In genomic region chr10:70114902-70115301, GRCh38 we compare ENCODE assay signal across 2 cellular contexts.
A peak's percentile ranks its signal among the peaks of the same experiment; 100 is the strongest.
TF ChIP-seq lines count a peak whose summit lies in the region.

No MANE protein-coding gene starts in this region.

TF ChIP-seq in HCT116, 20 proteins besides CTCF, POLR2A, EP300 and RAD21:
- TF ChIP-seq POLR2AphosphoS5 (IDR thresholded peaks at IDR 0.05; ENCODE audit: low read depth, low read length) (no peak), EZH2phosphoT487 (IDR thresholded peaks at IDR 0.05; ENCODE audit: borderline replicate concordance) (no peak), CEBPB (IDR thresholded peaks at IDR 0.05; ENCODE audit: low read depth) (no peak), CBX3 (IDR thresholded peaks at IDR 0.05; ENCODE audit: low read depth) (no peak), REST (IDR thresholded peaks at IDR 0.05; ENCODE audit: low read depth) (no peak), MAX (IDR thresholded peaks at IDR 0.05) (no peak), ELF1 (IDR thresholded peaks at IDR 0.05; ENCODE audit: borderline replicate concordance, low read depth) (no peak), YY1 (IDR thresholded peaks at IDR 0.05; ENCODE audit: extremely low read depth, insufficient replicate concordance, low read depth, low read length) (no peak), EGR1 (IDR thresholded peaks at IDR 0.05; ENCODE audit: low read depth) (no peak), JUND (IDR thresholded peaks at IDR 0.05) (no peak), ZFX (IDR thresholded peaks at IDR 0.05) (no peak), SP1 (IDR thresholded peaks at IDR 0.05; ENCODE audit: low read depth) (no peak), ZBTB33 (IDR thresholded peaks at IDR 0.05; ENCODE audit: extremely low read depth, insufficient replicate concordance, low read length) (no peak), SIN3A (IDR thresholded peaks at IDR 0.05; ENCODE audit: low read depth) (no peak), EZH2 (IDR thresholded peaks at IDR 0.05) (no peak), ATF3 (IDR thresholded peaks at IDR 0.05) (no peak), FOSL1 (IDR thresholded peaks at IDR 0.05; ENCODE audit: low read depth) (no peak), SRF (IDR thresholded peaks at IDR 0.05; ENCODE audit: low read depth) (no peak), TCF7L2 (IDR thresholded peaks at IDR 0.05; ENCODE audit: borderline replicate concordance, extremely low read depth, insufficient read depth, insufficient read length) (no peak)

TF ChIP-seq in K562, 482 proteins besides CTCF, POLR2A, EP300 and RAD21:
- TF ChIP-seq YY1 (IDR thresholded peaks at IDR 0.05; ENCODE audit: borderline replicate concordance in 1 of 3, control insufficient read depth in 1 of 3, extremely low read depth in 1 of 3, insufficient read depth in 3 of 3, insufficient read length in 1 of 3, insufficient replicate concordance in 2 of 3, low read depth in 1 of 3, low read length in 2 of 3) (peak in 2 of 3 experiments; percentile 21 to 53), ZBTB9 (CRISPR knock-in tag; IDR thresholded peaks at IDR 0.05) (no peak), CREM (IDR thresholded peaks at IDR 0.05; ENCODE audit: low read depth) (peak; percentile 55)
